Comparison of ENCODE assay signal across 13 cellular contexts in genomic region chr14:102071283-102071998, GRCh38. TPM values are rescaled to one million over a fixed set of nuclear protein-coding genes. Genes with fewer than 3 reads are reported as not detected.
DNase-seq lines count a peak whose midpoint lies in the region; ATAC-seq and TF ChIP-seq lines count a peak whose summit lies in the region.
"Had no signal": no experiment of that assay in that cellular context is flagged by ENCODE, and none has a peak within 500 bp of the region (broad histone marks: within the 10 kb centered on the region; RNA-seq: fewer than 3 reads in every experiment).

No MANE protein-coding gene starts in this region.

- H3K4me3 Mint-ChIP-seq in endothelial cell (ENCODE audit: unreplicated experiment) = no peak overlapping the region
- H3K4me3 Mint-ChIP-seq in natural killer cell treated with Interleukin-12 subunit alpha and Interleukin-12 subunit beta and Interleukin-15 and Interleukin-18, amount 100 ng/mL, for 72 hours = peak overlapping the region; percentile 59
- H3K4me3 Mint-ChIP-seq: CD4-positive, CD25-positive, alpha-beta regulatory T cell; nephron had no signal

- H3K27ac Mint-ChIP-seq in endothelial cell (ENCODE audit: unreplicated experiment) = peak overlapping the region; percentile 44
- H3K27ac Mint-ChIP-seq in natural killer cell treated with Interleukin-12 subunit alpha and Interleukin-12 subunit beta and Interleukin-15 and Interleukin-18, amount 100 ng/mL, for 72 hours = peak overlapping the region; percentile 27 to 43
- H3K27ac Mint-ChIP-seq: CD4-positive, CD25-positive, alpha-beta regulatory T cell; nephron had no signal

- DNase-seq in Daoy (ENCODE audit: low read depth) (peak; percentile 66), RWPE2 (ENCODE audit: low spot score) (no peak), endothelial cell (ENCODE audit: low spot score) (no peak), activated gamma-delta T cell (lab: John Stamatoyannopoulos, UW) (no peak), DMS79 (lab: John Stamatoyannopoulos, UW) (no peak), occipital lobe (lab: John Stamatoyannopoulos, UW) (no peak), NOMO-1 treated with DMSO at 0.1 percent for 48 hours (lab: John Stamatoyannopoulos, UW; ENCODE audit: unreplicated experiment) (no peak)
- DNase-seq in natural killer cell treated with Interleukin-12 subunit alpha and Interleukin-12 subunit beta and Interleukin-15 and Interleukin-18, amount 100 ng/mL, for 72 hours (ENCODE audit: low spot score) = no peak
- DNase-seq: activated effector memory CD4-positive, alpha-beta T cell treated with anti-CD3 and anti-CD28 coated beads, Interleukin-2, amount 50 U/mL, for 16 hours; CD4-positive, CD25-positive, alpha-beta regulatory T cell; NCI-H187; WERI-Rb-1 had no signal

- peaks cover 2% of the 10 kb centered on the region for H3K9me3 ChIP-seq in RWPE2 (ENCODE audit: severe bottlenecking)

- H3K4me1 ChIP-seq in RWPE2 (ENCODE audit: insufficient read depth, poor library complexity, severe bottlenecking) = peaks cover 13% of the 10 kb centered on the region

- H3K27me3 ChIP-seq in RWPE2 (ENCODE audit: insufficient read depth, poor library complexity, severe bottlenecking) = no peaks in the 10 kb centered on the region

- TF ChIP-seq CTCF in RWPE2 (IDR thresholded peaks at IDR 0.05; ENCODE audit: poor library complexity, severe bottlenecking) (no peak), endothelial cell (IDR thresholded peaks at IDR 0.05; ENCODE audit: unreplicated experiment) (no peak)

- H3K27me3 Mint-ChIP-seq in endothelial cell (ENCODE audit: unreplicated experiment) = peaks cover 3% of the 10 kb centered on the region
- no peaks in the 10 kb centered on the region for H3K27me3 Mint-ChIP-seq in natural killer cell treated with Interleukin-12 subunit alpha and Interleukin-12 subunit beta and Interleukin-15 and Interleukin-18, amount 100 ng/mL, for 72 hours
- H3K27me3 Mint-ChIP-seq: CD4-positive, CD25-positive, alpha-beta regulatory T cell had no signal

- H3K36me3 ChIP-seq in RWPE2 (ENCODE audit: low read depth) = no peaks in the 10 kb centered on the region
- H3K36me3 ChIP-seq: WERI-Rb-1 had no signal

- H3K4me1 Mint-ChIP-seq in endothelial cell (ENCODE audit: unreplicated experiment) = peaks cover 5% of the 10 kb centered on the region
- peaks cover 13 to 19% of the 10 kb centered on the region in 2 donors for H3K4me1 Mint-ChIP-seq in natural killer cell treated with Interleukin-12 subunit alpha and Interleukin-12 subunit beta and Interleukin-15 and Interleukin-18, amount 100 ng/mL, for 72 hours (ENCODE audit: low read depth in 2 of 2)
- H3K4me1 Mint-ChIP-seq: nephron had no signal

- H3K36me3 Mint-ChIP-seq in endothelial cell (ENCODE audit: low read depth, unreplicated experiment) = peaks cover 4% of the 10 kb centered on the region
- H3K36me3 Mint-ChIP-seq in natural killer cell treated with Interleukin-12 subunit alpha and Interleukin-12 subunit beta and Interleukin-15 and Interleukin-18, amount 100 ng/mL, for 72 hours = peaks cover 5% of the 10 kb centered on the region

- peak; percentile 88 for ATAC-seq in RWPE2 (ENCODE audit: low read depth)
- ATAC-seq in natural killer cell treated with Interleukin-12 subunit alpha and Interleukin-12 subunit beta and Interleukin-15 and Interleukin-18, amount 100 ng/mL, for 72 hours = peak; percentile 65 to 66

- peak overlapping the region; percentile 81 for H3K27ac ChIP-seq in RWPE2 (ENCODE audit: poor library complexity, severe bottlenecking)
- H3K27ac ChIP-seq: WERI-Rb-1 had no signal

- H3K4me3 ChIP-seq in RWPE2 (ENCODE audit: severe bottlenecking) = no peak overlapping the region

- no peaks in the 10 kb centered on the region for H3K9me3 Mint-ChIP-seq in endothelial cell (ENCODE audit: unreplicated experiment)
- no peaks in the 10 kb centered on the region for H3K9me3 Mint-ChIP-seq in natural killer cell treated with Interleukin-12 subunit alpha and Interleukin-12 subunit beta and Interleukin-15 and Interleukin-18, amount 100 ng/mL, for 72 hours

RNA-seq across cellular contexts. Expression of gene HSP90AA1, which starts 15.4 kb away (rescaled TPM):
- 710 and 1,216 TPM in 2 replicates for total RNA-seq in Daoy (2014; rRNA removed; shearing (Covaris generic))
- total RNA-seq in endothelial cell (ENCODE audit: unreplicated experiment) = 246 TPM
- 100 to 1,000 TPM; 831 to 919 TPM for total RNA-seq in natural killer cell treated with Interleukin-12 subunit alpha and Interleukin-12 subunit beta and Interleukin-15 and Interleukin-18, amount 100 ng/mL, for 72 hours
- total RNA-seq in occipital lobe = 317 TPM
